8 cellular contexts compared by ENCODE assay signal in the genomic region with DNA sequence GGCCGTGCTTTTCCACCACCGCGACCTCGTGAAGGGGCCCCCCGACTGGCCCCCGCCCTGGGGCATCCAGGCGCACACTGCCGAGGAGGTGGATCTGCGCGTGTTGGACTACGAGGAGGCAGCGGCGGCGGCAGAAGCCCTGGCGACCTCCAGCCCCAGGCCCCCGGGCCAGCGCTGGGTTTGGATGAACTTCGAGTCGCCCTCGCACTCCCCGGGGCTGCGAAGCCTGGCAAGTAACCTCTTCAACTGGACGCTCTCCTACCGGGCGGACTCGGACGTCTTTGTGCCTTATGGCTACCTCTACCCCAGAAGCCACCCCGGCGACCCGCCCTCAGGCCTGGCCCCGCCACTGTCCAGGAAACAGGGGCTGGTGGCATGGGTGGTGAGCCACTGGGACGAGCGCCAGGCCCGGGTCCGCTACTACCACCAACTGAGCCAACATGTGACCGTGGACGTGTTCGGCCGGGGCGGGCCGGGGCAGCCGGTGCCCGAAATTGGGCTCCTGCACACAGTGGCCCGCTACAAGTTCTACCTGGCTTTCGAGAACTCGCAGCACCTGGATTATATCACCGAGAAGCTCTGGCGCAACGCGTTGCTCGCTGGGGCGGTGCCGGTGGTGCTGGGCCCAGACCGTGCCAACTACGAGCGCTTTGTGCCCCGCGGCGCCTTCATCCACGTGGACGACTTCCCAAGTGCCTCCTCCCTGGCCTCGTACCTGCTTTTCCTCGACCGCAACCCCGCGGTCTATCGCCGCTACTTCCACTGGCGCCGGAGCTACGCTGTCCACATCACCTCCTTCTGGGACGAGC. TPM values are rescaled to one million over a fixed set of nuclear protein-coding genes. Genes with fewer than 3 reads are reported as not detected.
DNase-seq lines count a peak whose midpoint lies in the region; ATAC-seq and TF ChIP-seq lines count a peak whose summit lies in the region.

No MANE protein-coding gene starts in this region.

- H3K4me3 ChIP-seq in HEK293 (ENCODE audit: low read depth, low read length) (peak overlapping the region; percentile 54), heart left ventricle (peak overlapping the region; percentile 41 to 92 (median 77))

- H3K9me3 ChIP-seq in HEK293 (ENCODE audit: control insufficient read depth, insufficient read depth, low read depth, low read length), result no peaks in the 10 kb centered on the region
- H3K9me3 ChIP-seq in heart left ventricle, result no peaks in the 10 kb centered on the region

- no peak for TF ChIP-seq POLR2A in heart left ventricle (IDR thresholded peaks at IDR 0.05)

- CTCF ChIA-PET in HEK293 (lab: Yijun Ruan, JAX) (interaction anchor here (0.8 to 1.4 kb wide), 2 partner anchors 10 to 217 kb away, joined by 3 to 4 read pairs; no protein-coding TSS in a partner anchor), activated B cell treated with CpG ODN at 0.5 μM for 24 hours (lab: Charles Lee) (interaction anchor here (1.1 kb wide), 1 partner anchor 1920 kb away, joined by 3 read pairs; no protein-coding TSS in a partner anchor)

- DNase-seq in activated B cell treated with CpG ODN at 0.5 μM for 24 hours (no peak), heart left ventricle (peak; percentile 16 to 73 (median 38)), progenitor cell of endocrine pancreas (ENCODE audit: low spot score, unreplicated experiment) (peak; percentile 12), NCI-H748 treated with DMSO at 0.1 percent for 48 hours (lab: John Stamatoyannopoulos, UW) (no peak), HCEC 1CT (no peak), SW 1271 (lab: John Stamatoyannopoulos, UW) (no peak)

- POLR2A ChIA-PET in HEK293 (lab: Yijun Ruan, JAX), result interaction anchor here (1.0 to 1.5 kb wide), 3 partner anchors 10 to 43 kb away, joined by 3 to 6 read pairs (median 4); no protein-coding TSS in a partner anchor
- POLR2A ChIA-PET in activated B cell treated with CpG ODN at 0.5 μM for 24 hours (lab: Charles Lee), result interaction anchor here (0.6 kb wide), 1 partner anchor 10 kb away, joined by 9 read pairs; no protein-coding TSS in a partner anchor

- H3K27me3 ChIP-seq in heart left ventricle, result no peaks in the 10 kb centered on the region

- no peak for ATAC-seq in activated B cell treated with CpG ODN at 0.5 μM for 24 hours (ENCODE audit: low read depth)
- peak in 2 of 4 donors; percentile 1 to 2 for ATAC-seq in heart left ventricle
- no peak for ATAC-seq in HG02870 (IDR thresholded peaks at IDR 0.05; ENCODE audit: unreplicated experiment)

- intact Hi-C loops in activated B cell treated with CpG ODN at 0.5 μM for 24 hours (cut with micrococcal nuclease) (no loop called here), heart left ventricle (cut with DNase I) (no loop called here)

- no peaks in the 10 kb centered on the region for H3K4me1 ChIP-seq in HEK293 (ENCODE audit: control insufficient read depth, insufficient read depth, low read length)
- peaks cover 0 to 65% (median 29%) of the 10 kb centered on the region in 12 donors for H3K4me1 ChIP-seq in heart left ventricle

- peaks cover 4% of the 10 kb centered on the region for H3K36me3 Mint-ChIP-seq in activated B cell treated with CpG ODN at 0.5 μM for 24 hours (ENCODE audit: low read depth)
- H3K36me3 Mint-ChIP-seq in progenitor cell of endocrine pancreas (ENCODE audit: insufficient read depth), result no peaks in the 10 kb centered on the region

- H3K4me1 Mint-ChIP-seq in activated B cell treated with CpG ODN at 0.5 μM for 24 hours (peaks cover 17% of the 10 kb centered on the region), progenitor cell of endocrine pancreas (ENCODE audit: low read depth) (peaks cover 24% of the 10 kb centered on the region)

- H3K4me3 Mint-ChIP-seq in activated B cell treated with CpG ODN at 0.5 μM for 24 hours, result peak overlapping the region; percentile 70
- peak overlapping the region; percentile 70 for H3K4me3 Mint-ChIP-seq in progenitor cell of endocrine pancreas (ENCODE audit: low read depth)

- H3K9me3 Mint-ChIP-seq in activated B cell treated with CpG ODN at 0.5 μM for 24 hours (no peaks in the 10 kb centered on the region), progenitor cell of endocrine pancreas (ENCODE audit: low read depth) (no peaks in the 10 kb centered on the region)

- H3K36me3 ChIP-seq in HEK293 (ENCODE audit: control insufficient read depth in 2 of 2, insufficient read depth in 1 of 2, low read length in 2 of 2), result no peaks in the 10 kb centered on the region
- H3K36me3 ChIP-seq in heart left ventricle, result peaks cover 0 to 5% (median 0%) of the 10 kb centered on the region in 9 donors

- TF ChIP-seq CTCF in HEK293 (tag by site-specific recombination; IDR thresholded peaks at IDR 0.05) (no peak), activated B cell treated with CpG ODN at 0.5 μM for 24 hours (IDR thresholded peaks at IDR 0.05) (no peak), heart left ventricle (IDR thresholded peaks at IDR 0.05) (no peak), progenitor cell of endocrine pancreas (IDR thresholded peaks at IDR 0.05; ENCODE audit: unreplicated experiment) (no peak)

- peaks cover 8% of the 10 kb centered on the region for H3K27me3 Mint-ChIP-seq in activated B cell treated with CpG ODN at 0.5 μM for 24 hours
- H3K27me3 Mint-ChIP-seq in progenitor cell of endocrine pancreas, result peaks cover 37% of the 10 kb centered on the region

- H3K27ac Mint-ChIP-seq in activated B cell treated with CpG ODN at 0.5 μM for 24 hours (no peak overlapping the region), progenitor cell of endocrine pancreas (peak overlapping the region; percentile 77)

- 43 to 78% (median 53%) methylated on average over 36 to 72 of the region's 72 CpGs for WGBS in heart left ventricle, 4 donors

- H3K27ac ChIP-seq in HEK293 (ENCODE audit: extremely low read depth, low read depth, low read length), result peak overlapping the region; percentile 91; the same call in 1 of the 2 replicates
- H3K27ac ChIP-seq in heart left ventricle, result peak overlapping the region in 11 of 12 donors; percentile 90 to 99 (median 96)

TF ChIP-seq in HEK293, 187 proteins besides CTCF, POLR2A, EP300 and RAD21:
- TF ChIP-seq SETDB1 (IDR thresholded peaks at IDR 0.05; ENCODE audit: insufficient read length, low read length) (no peak), ZNF202 (tag by site-specific recombination; IDR thresholded peaks at IDR 0.05; ENCODE audit: borderline replicate concordance) (peak; percentile 55; the same call in 1 of the 2 replicates), ZBTB8A (tag by site-specific recombination; IDR thresholded peaks at IDR 0.05) (peak; percentile 78)
- TF ChIP-seq, protein P1, sequence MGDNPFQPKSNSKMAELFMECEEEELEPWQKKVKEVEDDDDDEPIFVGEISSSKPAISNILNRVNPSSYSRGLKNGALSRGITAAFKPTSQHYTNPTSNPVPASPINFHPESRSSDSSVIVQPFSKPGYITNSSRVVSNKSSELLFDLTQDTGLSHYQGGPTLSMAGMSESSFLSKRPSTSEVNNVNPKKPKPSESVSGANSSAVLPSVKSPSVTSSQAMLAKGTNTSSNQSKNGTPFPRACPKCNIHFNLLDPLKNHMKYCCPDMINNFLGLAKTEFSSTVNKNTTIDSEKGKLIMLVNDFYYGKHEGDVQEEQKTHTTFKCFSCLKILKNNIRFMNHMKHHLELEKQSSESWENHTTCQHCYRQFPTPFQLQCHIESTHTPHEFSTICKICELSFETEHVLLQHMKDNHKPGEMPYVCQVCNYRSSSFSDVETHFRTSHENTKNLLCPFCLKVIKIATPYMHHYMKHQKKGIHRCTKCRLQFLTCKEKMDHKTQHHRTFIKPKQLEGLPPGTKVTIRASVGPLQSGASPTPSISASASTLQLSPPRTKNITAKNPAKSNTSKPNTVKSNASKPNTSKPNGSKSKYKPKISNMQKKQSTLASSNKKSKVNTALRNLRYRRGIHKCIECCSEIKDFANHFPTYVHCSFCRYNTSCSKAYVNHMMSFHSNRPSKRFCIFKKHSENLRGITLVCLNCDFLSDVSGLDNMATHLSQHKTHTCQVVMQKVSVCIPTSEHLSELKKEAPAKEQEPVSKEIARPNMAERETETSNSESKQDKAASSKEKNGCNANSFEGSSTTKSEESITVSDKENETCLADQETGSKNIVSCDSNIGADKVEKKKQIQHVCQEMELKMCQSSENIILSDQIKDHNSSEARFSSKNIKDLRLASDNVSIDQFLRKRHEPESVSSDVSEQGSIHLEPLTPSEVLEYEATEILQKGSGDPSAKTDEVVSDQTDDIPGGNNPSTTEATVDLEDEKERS (tag by site-specific recombination; IDR thresholded peaks at IDR 0.05), result no peak
- TF ChIP-seq, protein P2, sequence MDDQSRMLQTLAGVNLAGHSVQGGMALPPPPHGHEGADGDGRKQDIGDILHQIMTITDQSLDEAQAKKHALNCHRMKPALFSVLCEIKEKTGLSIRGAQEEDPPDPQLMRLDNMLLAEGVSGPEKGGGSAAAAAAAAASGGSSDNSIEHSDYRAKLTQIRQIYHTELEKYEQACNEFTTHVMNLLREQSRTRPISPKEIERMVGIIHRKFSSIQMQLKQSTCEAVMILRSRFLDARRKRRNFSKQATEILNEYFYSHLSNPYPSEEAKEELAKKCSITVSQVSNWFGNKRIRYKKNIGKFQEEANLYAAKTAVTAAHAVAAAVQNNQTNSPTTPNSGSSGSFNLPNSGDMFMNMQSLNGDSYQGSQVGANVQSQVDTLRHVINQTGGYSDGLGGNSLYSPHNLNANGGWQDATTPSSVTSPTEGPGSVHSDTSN (CRISPR knock-in tag; IDR thresholded peaks at IDR 0.05), result no peak

RNA-seq across cellular contexts. Expression of a gene that starts 1.3 kb away (rescaled TPM):
- total RNA-seq in activated B cell treated with CpG ODN at 0.5 μM for 24 hours, result 3.4 and 4.1 TPM in 2 replicates
- total RNA-seq in heart left ventricle, result 1 to 10 TPM; 1.0 to 4.7 (median 1.3) TPM
- 1 to 10 TPM in 1 of 2 donors, under 1 TPM in 1; 0.46 to 1.0 TPM for polyA plus RNA-seq in heart left ventricle
- 6.6 and 7.1 TPM in 2 replicates for total RNA-seq in progenitor cell of endocrine pancreas

RNA-seq across cellular contexts. Expression of a gene that starts 22.1 kb away (rescaled TPM):
- total RNA-seq in activated B cell treated with CpG ODN at 0.5 μM for 24 hours (0.62 and 1.1 TPM in 2 replicates), heart left ventricle (1 to 10 TPM in 5 of 9 donors, under 1 TPM in 4; 0.68 to 2.4 (median 1.1) TPM), progenitor cell of endocrine pancreas (1.9 and 2.6 TPM in 2 replicates)
- polyA plus RNA-seq in heart left ventricle, result 1 to 10 TPM in 1 of 2 donors, under 1 TPM in 1; 0.33 to 1.6 TPM

RNA-seq across cellular contexts. Expression of a gene that starts 32.8 kb away (rescaled TPM):
- total RNA-seq in activated B cell treated with CpG ODN at 0.5 μM for 24 hours (not detected in 2 replicates), heart left ventricle (not detected), progenitor cell of endocrine pancreas (not detected in 2 replicates)
- not detected for polyA plus RNA-seq in heart left ventricle

RNA-seq across cellular contexts. Expression of a gene that starts 51.3 kb away (rescaled TPM):
- total RNA-seq in activated B cell treated with CpG ODN at 0.5 μM for 24 hours (39.5 and 46.5 TPM in 2 replicates), heart left ventricle (1 to 10 TPM; 3.5 to 6.9 (median 5.7) TPM), progenitor cell of endocrine pancreas (17.6 and 23.0 TPM in 2 replicates)
- 10 to 100 TPM in 1 of 2 donors, 1 to 10 TPM in 1; 5.6 to 10.5 TPM for polyA plus RNA-seq in heart left ventricle

RNA-seq across cellular contexts. Expression of a gene that starts 51.4 kb away (rescaled TPM):
- total RNA-seq in activated B cell treated with CpG ODN at 0.5 μM for 24 hours, result 39.7 and 40.1 TPM in 2 replicates
- 10 to 100 TPM in 2 of 9 donors, 1 to 10 TPM in 7; 4.2 to 12.3 (median 8.4) TPM for total RNA-seq in heart left ventricle
- 1 to 10 TPM; 1.9 to 6.3 TPM for polyA plus RNA-seq in heart left ventricle
- 35.1 and 42.6 TPM in 2 replicates for total RNA-seq in progenitor cell of endocrine pancreas

Comparison
In these comparisons a context has a peak if more than half of its experiments do, and no peak if none do; other contexts are left out.
1. DNase-seq: peak in heart left ventricle (5 of 5) and progenitor cell of endocrine pancreas (single experiment); none in activated B cell treated with CpG ODN at 0.5 μM for 24 hours (single experiment), NCI-H748 treated with DMSO at 0.1 percent for 48 hours (single experiment), HCEC 1CT (single experiment) and SW 1271 (0 of 2).